ENCODE assay signal across 10 cellular contexts in the genomic region with DNA sequence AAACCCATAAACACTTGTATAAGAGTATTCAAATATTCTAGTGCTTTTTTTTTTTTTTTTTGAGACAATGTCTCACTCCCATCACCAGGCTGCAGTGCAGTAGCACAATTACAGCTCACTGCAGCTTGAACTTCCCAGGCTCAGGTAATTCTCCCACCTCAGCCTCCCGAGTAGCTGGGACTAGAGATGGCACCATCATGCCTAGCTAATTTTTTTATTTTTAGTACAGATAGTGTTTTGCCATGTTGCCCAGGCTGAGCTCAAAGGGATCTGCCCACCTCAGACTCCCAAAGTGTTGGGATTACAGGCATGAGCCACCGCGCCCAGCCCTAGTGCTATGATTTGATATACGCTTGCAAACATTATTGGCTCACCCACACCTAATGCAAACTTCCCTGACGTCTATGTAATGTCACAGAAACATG. TPM values are rescaled to one million over a fixed set of nuclear protein-coding genes. Genes with fewer than 3 reads are reported as not detected.
DNase-seq lines count a peak whose midpoint lies in the region; ATAC-seq and TF ChIP-seq lines count a peak whose summit lies in the region.
"Had no signal": no experiment of that assay in that cellular context is flagged by ENCODE, and none has a peak within 500 bp of the region (broad histone marks: within the 10 kb centered on the region; RNA-seq: fewer than 3 reads in every experiment).

No MANE protein-coding gene starts in this region.

- H3K27ac ChIP-seq in psoas muscle: peak overlapping the region; percentile 11

- H3K4me1 ChIP-seq in psoas muscle: peaks cover 44% of the 10 kb centered on the region

- intact Hi-C loops in psoas muscle (cut with DNase I): loop anchor here in 1 of 2 donors (10.0 kb wide), 1 partner anchor 192 kb away; no protein-coding TSS in a partner anchor

- no peaks in the 10 kb centered on the region for H3K9me3 ChIP-seq in psoas muscle

- 42 to 60% (median 47%) methylated on average over 5 of the region's 5 CpGs for WGBS in psoas muscle, 3 donors

- peaks cover 25% of the 10 kb centered on the region for H3K36me3 Mint-ChIP-seq in T-helper 1 cell treated with Interleukin-12 subunit alpha and Interleukin-12 subunit beta and Interleukin-4 antibody, amounts not matched to agents 30 μg/mL and 1 μg/mL, for 36 hours (ENCODE audit: low read depth)

- H3K9me3 Mint-ChIP-seq in T-helper 1 cell treated with Interleukin-12 subunit alpha and Interleukin-12 subunit beta and Interleukin-4 antibody, amounts not matched to agents 30 μg/mL and 1 μg/mL, for 36 hours: no peaks in the 10 kb centered on the region

- H3K4me3 ChIP-seq in fibroblast of mammary gland (ENCODE audit: control insufficient read depth, low read depth, low read length) (no peak overlapping the region), psoas muscle (no peak overlapping the region), H7 (ENCODE audit: insufficient read depth, low read depth, low read length) (no peak overlapping the region)

- H3K4me1 Mint-ChIP-seq in T-helper 1 cell treated with Interleukin-12 subunit alpha and Interleukin-12 subunit beta and Interleukin-4 antibody, amounts not matched to agents 30 μg/mL and 1 μg/mL, for 36 hours (ENCODE audit: low read depth): peaks cover 63% of the 10 kb centered on the region
- H3K4me1 Mint-ChIP-seq: neural crest cell had no signal

- peak; percentile 21 for DNase-seq in NCI-H2171 treated with DMSO at 0.1 percent for 48 hours (lab: John Stamatoyannopoulos, UW)
- no peak for DNase-seq in NCI-H2171 (lab: John Stamatoyannopoulos, UW)
- peak; percentile 18 for DNase-seq in fibroblast of mammary gland (ENCODE audit: low read depth)
- no peak for DNase-seq in psoas muscle
- no peak for DNase-seq in H7
- DNase-seq: activated CD4-positive, alpha-beta T cell treated with anti-CD3 and anti-CD28 coated beads, Interleukin-2, amount 50 U/mL, for 48 hours had no signal

- no peaks in the 10 kb centered on the region for H3K27me3 ChIP-seq in psoas muscle (ENCODE audit: insufficient read depth in 3 of 3, low read length in 2 of 3)
- H3K27me3 ChIP-seq in H7 (ENCODE audit: control insufficient read depth, insufficient read depth, low read length): no peaks in the 10 kb centered on the region

- peak overlapping the region; percentile 33 for H3K27ac Mint-ChIP-seq in T-helper 1 cell treated with Interleukin-12 subunit alpha and Interleukin-12 subunit beta and Interleukin-4 antibody, amounts not matched to agents 30 μg/mL and 1 μg/mL, for 36 hours

- H3K36me3 ChIP-seq in psoas muscle (ENCODE audit: insufficient read depth in 1 of 2, low read depth in 1 of 2): peaks cover 0 to 32% of the 10 kb centered on the region in 2 donors
- no peaks in the 10 kb centered on the region for H3K36me3 ChIP-seq in H7 (replicated peaks; ENCODE audit: control insufficient read depth, insufficient read depth, low read length)

- H3K4me3 Mint-ChIP-seq in T-helper 1 cell treated with Interleukin-12 subunit alpha and Interleukin-12 subunit beta and Interleukin-4 antibody, amounts not matched to agents 30 μg/mL and 1 μg/mL, for 36 hours: peak overlapping the region; percentile 52
- H3K4me3 Mint-ChIP-seq: neural crest cell had no signal

- peak; percentile 10 for TF ChIP-seq CTCF in fibroblast of mammary gland (conservative IDR thresholded peaks at IDR 0.05; ENCODE audit: control insufficient read depth, insufficient read depth, low read depth, low read length)
- peak; percentile 22 for TF ChIP-seq CTCF in psoas muscle (IDR thresholded peaks at IDR 0.05)

- ATAC-seq in psoas muscle: peak in 2 of 4 donors; percentile 4 to 17
- ATAC-seq in HG02763 (IDR thresholded peaks at IDR 0.05; ENCODE audit: unreplicated experiment): no peak
- no peak for ATAC-seq in GM18517 (IDR thresholded peaks at IDR 0.05; ENCODE audit: unreplicated experiment)

- H3K27me3 Mint-ChIP-seq in T-helper 1 cell treated with Interleukin-12 subunit alpha and Interleukin-12 subunit beta and Interleukin-4 antibody, amounts not matched to agents 30 μg/mL and 1 μg/mL, for 36 hours (ENCODE audit: low read depth): no peaks in the 10 kb centered on the region

RNA-seq across cellular contexts. Expression of gene IL6ST, which starts 11.8 kb away (rescaled TPM):
- total RNA-seq in psoas muscle: 100 to 1,000 TPM; 118 to 255 (median 162) TPM
- 100 to 1,000 TPM in 1 of 3 donors, 10 to 100 TPM in 2; 38.6 to 145 (median 42.7) TPM for polyA plus RNA-seq in psoas muscle
- total RNA-seq in H7 (2014; rRNA removed; shearing (Covaris generic)): 7.8 and 13.4 TPM in 2 replicates

Comparison
In these comparisons a context has a peak if more than half of its experiments do, and no peak if none do; other contexts are left out.
1. DNase-seq: peak in NCI-H2171 treated with DMSO at 0.1 percent for 48 hours (single experiment) and fibroblast of mammary gland (single experiment); none in NCI-H2171 (single experiment), psoas muscle (0 of 2) and H7 (single experiment).